Comparison of ENCODE assay signal across 8 cellular contexts in the genomic region with DNA sequence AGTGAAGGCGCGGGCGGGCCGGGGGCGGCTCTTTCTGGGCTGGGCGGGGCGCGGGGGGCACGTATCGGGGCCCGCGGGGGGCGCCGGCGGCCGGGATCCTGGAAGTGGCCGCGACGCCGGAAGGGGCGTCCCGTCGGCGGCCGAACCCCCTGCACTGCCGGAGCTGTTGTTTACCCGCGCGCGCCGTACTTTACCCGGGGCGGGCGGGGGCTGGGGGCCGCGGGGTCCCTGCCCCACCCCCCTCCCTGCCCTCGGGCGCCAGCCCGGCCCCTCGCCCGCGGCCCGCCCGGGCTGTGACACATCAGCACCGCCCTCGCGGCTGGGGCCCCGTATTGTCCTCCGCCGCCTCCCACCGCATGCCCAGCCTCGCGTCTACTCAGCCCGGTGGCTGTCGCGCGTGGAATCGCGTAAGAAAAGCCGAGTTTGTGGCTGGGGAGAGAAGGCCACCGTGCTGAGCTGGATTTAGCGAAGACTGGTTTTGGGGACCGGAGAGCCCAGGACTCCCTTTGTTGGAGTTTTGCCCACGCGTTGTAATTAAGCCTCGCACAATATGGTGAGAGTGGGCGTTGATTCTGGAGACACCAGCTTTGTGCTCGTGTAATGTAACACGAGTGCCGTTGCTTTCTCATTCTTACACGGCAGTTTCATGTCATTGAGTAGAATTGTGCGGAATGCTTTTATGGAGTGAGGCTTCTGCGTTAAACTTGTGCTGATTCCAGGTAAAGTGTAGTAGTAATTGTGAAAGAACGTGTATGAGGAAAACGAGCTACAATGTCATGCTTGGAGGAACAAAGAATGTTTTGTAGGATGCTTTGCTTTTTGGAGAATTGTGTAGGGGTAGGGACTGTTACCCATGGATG. TPM values are rescaled to one million over a fixed set of nuclear protein-coding genes. Genes with fewer than 3 reads are reported as not detected.
DNase-seq lines count a peak whose midpoint lies in the region; ATAC-seq and TF ChIP-seq lines count a peak whose summit lies in the region.

No MANE protein-coding gene starts in this region.

- peak; percentile 3 for ATAC-seq in HG03103 (IDR thresholded peaks at IDR 0.05; ENCODE audit: low read depth, unreplicated experiment)
- peak; percentile 67 to 69 for ATAC-seq in activated T-cell treated with anti-CD3 and anti-CD28 coated beads, Interleukin-2, amount 50 U/mL, for 72 hours (replicated peaks in 1 of 2)
- ATAC-seq in naive thymus-derived CD8-positive, alpha-beta T cell: peak; percentile 66 to 72
- peak; percentile 63 for ATAC-seq in stimulated activated memory B cell treated with anti-CD40 and anti-IgM and Interleukin-4, amounts not matched to agents 10 μg/mL and 1 μg/mL and 100 μg/mL, for 72 hours

- no peak for TF ChIP-seq CTCF in OCI-LY7 (conservative IDR thresholded peaks at IDR 0.05; ENCODE audit: low read length)

- H3K27me3 Mint-ChIP-seq in activated T-cell treated with anti-CD3 and anti-CD28 coated beads, Interleukin-2, amount 50 U/mL, for 72 hours (ENCODE audit: low read depth): peaks cover 12% of the 10 kb centered on the region
- H3K27me3 Mint-ChIP-seq in naive thymus-derived CD8-positive, alpha-beta T cell: no peaks in the 10 kb centered on the region
- no peaks in the 10 kb centered on the region for H3K27me3 Mint-ChIP-seq in stimulated activated memory B cell treated with anti-CD40 and anti-IgM and Interleukin-4, amounts not matched to agents 10 μg/mL and 1 μg/mL and 100 μg/mL, for 72 hours

- H3K36me3 ChIP-seq in OCI-LY7 (ENCODE audit: insufficient read depth, low read length): no peaks in the 10 kb centered on the region

- H3K9me3 Mint-ChIP-seq in activated T-cell treated with anti-CD3 and anti-CD28 coated beads, Interleukin-2, amount 50 U/mL, for 72 hours: no peaks in the 10 kb centered on the region
- H3K9me3 Mint-ChIP-seq in naive thymus-derived CD8-positive, alpha-beta T cell: peaks cover 0 to 15% (median 5%) of the 10 kb centered on the region in 9 donors
- peaks cover 4% of the 10 kb centered on the region for H3K9me3 Mint-ChIP-seq in stimulated activated memory B cell treated with anti-CD40 and anti-IgM and Interleukin-4, amounts not matched to agents 10 μg/mL and 1 μg/mL and 100 μg/mL, for 72 hours

- peak overlapping the region; percentile 95 for H3K4me2 ChIP-seq in OCI-LY7 (ENCODE audit: low read length)

- H3K4me3 Mint-ChIP-seq in activated T-cell treated with anti-CD3 and anti-CD28 coated beads, Interleukin-2, amount 50 U/mL, for 72 hours: peak overlapping the region; percentile 93 to 96
- H3K4me3 Mint-ChIP-seq in naive thymus-derived CD8-positive, alpha-beta T cell: peak overlapping the region; percentile 84 to 98 (median 88)
- peak overlapping the region; percentile 96 for H3K4me3 Mint-ChIP-seq in stimulated activated memory B cell treated with anti-CD40 and anti-IgM and Interleukin-4, amounts not matched to agents 10 μg/mL and 1 μg/mL and 100 μg/mL, for 72 hours

- intact Hi-C loops in OCI-LY7 (cut with micrococcal nuclease; ENCODE audit: unreplicated experiment): loop anchor here (2.0 to 10.0 kb wide), 5 partner anchors 74 to 304 kb away; partner anchors contain the start of genes CCT8 and LTN1

- H3K4me1 ChIP-seq in OCI-LY7 (ENCODE audit: insufficient read depth, low read length, poor library complexity, severe bottlenecking): peaks cover 41% of the 10 kb centered on the region

- H3K9me3 ChIP-seq in OCI-LY7 (ENCODE audit: low read length): no peaks in the 10 kb centered on the region

- peak overlapping the region; percentile 71 for H3K4me3 ChIP-seq in OCI-LY7 (ENCODE audit: low read depth, low read length, poor library complexity, severe bottlenecking)

- DNase-seq in NCI-H446 (lab: John Stamatoyannopoulos, UW) (peak; percentile 53 to 78), NCI-H446 treated with DMSO at 0.1 percent for 48 hours (lab: John Stamatoyannopoulos, UW) (no peak), OCI-LY7 (ENCODE audit: low spot score) (peak; percentile 49), fibroblast of gingiva (ENCODE audit: low read depth) (peak; percentile 53)
- peak; percentile 81 to 84 for DNase-seq in activated T-cell treated with anti-CD3 and anti-CD28 coated beads, Interleukin-2, amount 50 U/mL, for 72 hours
- DNase-seq in naive thymus-derived CD8-positive, alpha-beta T cell: peak; percentile 53 to 80 (median 66)

- peaks cover 48% of the 10 kb centered on the region for H3K79me2 ChIP-seq in OCI-LY7 (ENCODE audit: insufficient read depth, low read depth, low read length)

- peak overlapping the region; percentile 43; the same call in 1 of the 2 replicates for H2AFZ ChIP-seq in OCI-LY7 (ENCODE audit: low read length)

- peak overlapping the region; percentile 92 for H3K27ac Mint-ChIP-seq in activated T-cell treated with anti-CD3 and anti-CD28 coated beads, Interleukin-2, amount 50 U/mL, for 72 hours
- peak overlapping the region; percentile 39 to 96 (median 92) for H3K27ac Mint-ChIP-seq in naive thymus-derived CD8-positive, alpha-beta T cell
- H3K27ac Mint-ChIP-seq in stimulated activated memory B cell treated with anti-CD40 and anti-IgM and Interleukin-4, amounts not matched to agents 10 μg/mL and 1 μg/mL and 100 μg/mL, for 72 hours: peak overlapping the region; percentile 96

- POLR2A ChIA-PET in OCI-LY7 (lab: Charles Lee): interaction anchor here (0.6 to 2.8 kb wide), 9 partner anchors 8 to 227 kb away, joined by 3 to 18 read pairs (median 4); partner anchors contain the start of gene CCT8
- POLR2A ChIA-PET in naive thymus-derived CD8-positive, alpha-beta T cell (lab: Charles Lee): interaction anchor here (0.6 to 2.4 kb wide), 11 partner anchors 9 to 307 kb away, joined by 3 to 14 read pairs (median 5); partner anchors contain the start of genes CCT8, LTN1 and USP16

- CTCF ChIA-PET in OCI-LY7 (lab: Charles Lee; ENCODE audit: unreplicated experiment): interaction anchor here (0.9 kb wide), 1 partner anchor 70 kb away, joined by 3 read pairs; no protein-coding TSS in a partner anchor

- no peaks in the 10 kb centered on the region for H3K9me2 ChIP-seq in OCI-LY7 (ENCODE audit: insufficient read depth, low read length)

- H3K4me1 Mint-ChIP-seq in activated T-cell treated with anti-CD3 and anti-CD28 coated beads, Interleukin-2, amount 50 U/mL, for 72 hours (ENCODE audit: low read depth): peaks cover 83% of the 10 kb centered on the region
- peaks cover 20 to 78% (median 74%) of the 10 kb centered on the region in 4 donors for H3K4me1 Mint-ChIP-seq in naive thymus-derived CD8-positive, alpha-beta T cell
- H3K4me1 Mint-ChIP-seq in stimulated activated memory B cell treated with anti-CD40 and anti-IgM and Interleukin-4, amounts not matched to agents 10 μg/mL and 1 μg/mL and 100 μg/mL, for 72 hours: peaks cover 72% of the 10 kb centered on the region

- no TSS peak for BruUV-seq in OCI-LY7 (replicated peaks; lab: Mats Ljungman, UMichigan)

- H4K20me1 ChIP-seq in OCI-LY7 (ENCODE audit: insufficient read depth, low read length): peaks cover 34% of the 10 kb centered on the region

- H3K36me3 Mint-ChIP-seq in activated T-cell treated with anti-CD3 and anti-CD28 coated beads, Interleukin-2, amount 50 U/mL, for 72 hours (ENCODE audit: insufficient read depth in 2 of 2): peaks cover 2 to 5% of the 10 kb centered on the region in 2 donors
- no peaks in the 10 kb centered on the region for H3K36me3 Mint-ChIP-seq in naive thymus-derived CD8-positive, alpha-beta T cell
- no peaks in the 10 kb centered on the region for H3K36me3 Mint-ChIP-seq in stimulated activated memory B cell treated with anti-CD40 and anti-IgM and Interleukin-4, amounts not matched to agents 10 μg/mL and 1 μg/mL and 100 μg/mL, for 72 hours

- H3K27ac ChIP-seq in OCI-LY7 (ENCODE audit: low read depth, low read length, poor library complexity, severe bottlenecking): peak overlapping the region; percentile 11

RNA-seq across cellular contexts. Expression of gene BACH1, which starts 0.6 kb away (rescaled TPM):
- total RNA-seq in OCI-LY7 (2014; rRNA removed; shearing (Covaris generic)): 18.6 and 19.1 TPM in 2 replicates
- total RNA-seq in OCI-LY7 (2022): 37.2 and 38.4 TPM in 2 replicates
- 10 to 100 TPM; 31.3 to 44.3 TPM for total RNA-seq in activated T-cell treated with anti-CD3 and anti-CD28 coated beads, Interleukin-2, amount 50 U/mL, for 72 hours
- total RNA-seq in naive thymus-derived CD8-positive, alpha-beta T cell: 10 to 100 TPM; 54.5 to 62.1 TPM
- 10 to 100 TPM; 22.5 to 25.6 (median 23.4) TPM for polyA plus RNA-seq in naive thymus-derived CD8-positive, alpha-beta T cell

Comparison
In these comparisons a context has a peak if more than half of its experiments do, and no peak if none do; other contexts are left out.
1. ATAC-seq: peak in every context shown above with its lines; median percentile 69 in naive thymus-derived CD8-positive, alpha-beta T cell; 68 in activated T-cell treated with anti-CD3 and anti-CD28 coated beads, Interleukin-2, amount 50 U/mL, for 72 hours; 63 in stimulated activated memory B cell treated with anti-CD40 and anti-IgM and Interleukin-4, amounts not matched to agents 10 μg/mL and 1 μg/mL and 100 μg/mL, for 72 hours; 3 in HG03103.